1 cellular context compared by ENCODE assay signal in genomic region chr6:16736856-16737255, GRCh38.
TF ChIP-seq lines count a peak whose summit lies in the region.

No MANE protein-coding gene starts in this region.

TF ChIP-seq in WTC11, 78 proteins besides CTCF, POLR2A, EP300 and RAD21 (continued from another document):
- TF ChIP-seq ARID4B (CRISPR knock-in tag; IDR thresholded peaks at IDR 0.05; ENCODE audit: borderline replicate concordance) (no peak), JAZF1 (CRISPR knock-in tag; IDR thresholded peaks at IDR 0.05) (no peak)
